In genomic region chr7:44597181-44597580, GRCh38 we compare ENCODE assay signal across 9 cellular contexts. TPM values are rescaled to one million over a fixed set of nuclear protein-coding genes. Genes with fewer than 3 reads are reported as not detected.
"Had no signal": no experiment of that assay in that cellular context is flagged by ENCODE, and none has a peak within 500 bp of the region (broad histone marks: within the 10 kb centered on the region; RNA-seq: fewer than 3 reads in every experiment).

No MANE protein-coding gene starts in this region.

RNA-seq across cellular contexts. Expression of gene NPC1L1, which starts 56.1 kb away (rescaled TPM):
- total RNA-seq: activated B cell treated with CpG ODN at 0.5 μM for 24 hours; activated CD4-positive, alpha-beta memory T cell treated with anti-CD3 and anti-CD28 coated beads, Interleukin-2, amount 10 ng/mL, durations not matched to agents 7 days and 5 days; activated CD4-positive, alpha-beta T cell treated with anti-CD3 and anti-CD28 coated beads, Interleukin-2, amount 10 ng/mL, durations not matched to agents 24 days and 14 days; activated CD4-positive, alpha-beta T cell treated with anti-CD3 and anti-CD28 coated beads, Interleukin-2, amount 10 ng/mL, durations not matched to agents 7 days and 5 days; activated CD8-positive, alpha-beta memory T cell treated with anti-CD3 and anti-CD28 coated beads for 36 hours; activated CD8-positive, alpha-beta memory T cell treated with anti-CD3 and anti-CD28 coated beads, Interleukin-2, amount 10 ng/mL, durations not matched to agents 7 days and 5 days; activated CD8-positive, alpha-beta T cell treated with anti-CD3 and anti-CD28 coated beads, Interleukin-2, amount 10 ng/mL, durations not matched to agents 7 days and 5 days; T-helper 1 cell treated with Interleukin-12 subunit alpha and Interleukin-12 subunit beta and Interleukin-4 antibody, amounts not matched to agents 30 ng/mL and 1 ng/mL, for 36 hours; T-helper 2 cell treated with Interferon-gamma antibody and Interleukin-4, amounts not matched to agents 100 ng/mL and 5 ng/mL, for 36 hours had no signal
